33 cellular contexts compared by ENCODE assay signal in genomic region chr2:55030766-55031165, GRCh38.
"Had no signal": no experiment of that assay in that cellular context is flagged by ENCODE, and none has a peak within 500 bp of the region (broad histone marks: within the 10 kb centered on the region; RNA-seq: fewer than 3 reads in every experiment).

No MANE protein-coding gene starts in this region.

- H3K9ac ChIP-seq: parathyroid adenoma had no signal

- H3K27me3 ChIP-seq: adrenal gland, cardiac muscle cell, dorsolateral prefrontal cortex, gastroesophageal sphincter, right atrium auricular region, upper lobe of left lung, vagina had no signal

- H3K9me3 ChIP-seq: adrenal gland, gastroesophageal sphincter, right atrium auricular region, vagina had no signal

- H3K27ac ChIP-seq: adrenal gland, coronary artery, gastroesophageal sphincter, parathyroid adenoma, right atrium auricular region, thoracic aorta, upper lobe of left lung, vagina had no signal

- H3K27me3 Mint-ChIP-seq: activated B cell treated with CpG ODN at 0.5 μM for 24 hours; activated CD8-positive, alpha-beta memory T cell treated with anti-CD3 and anti-CD28 coated beads, Interleukin-2, amount 10 ng/mL, durations not matched to agents 7 days and 5 days; activated CD8-positive, alpha-beta T cell treated with anti-CD3 and anti-CD28 coated beads for 36 hours; activated naive CD8-positive, alpha-beta T cell treated with anti-CD3 and anti-CD28 coated beads for 36 hours; brain; naive thymus-derived CD4-positive, alpha-beta T cell; T-helper 17 cell had no signal

- H3K4me1 ChIP-seq: parathyroid adenoma had no signal

- H3K36me3 ChIP-seq: adrenal gland, cardiac muscle cell, gastroesophageal sphincter, right atrium auricular region, thoracic aorta, upper lobe of left lung, vagina had no signal

- H2AFZ ChIP-seq: parathyroid adenoma had no signal

- ATAC-seq: activated CD8-positive, alpha-beta memory T cell treated with anti-CD3 and anti-CD28 coated beads, Interleukin-2, amount 10 ng/mL, durations not matched to agents 7 days and 5 days; activated CD8-positive, alpha-beta T cell treated with anti-CD3 and anti-CD28 coated beads for 36 hours; activated T-cell treated with anti-CD3 and anti-CD28 coated beads, Interleukin-2, amount 50 U/mL, for 72 hours; gastroesophageal sphincter; naive thymus-derived CD4-positive, alpha-beta T cell; stimulated activated naive CD8-positive, alpha-beta T cell treated with anti-CD3 and anti-CD28 coated beads, Interleukin-15, Interleukin-2, amounts not matched to agents 100 U/mL and 50 U/mL, for 24 hours; T-helper 17 cell had no signal

- DNase-seq: activated B cell treated with CpG ODN at 0.5 μM for 24 hours; activated CD4-positive, alpha-beta T cell treated with anti-CD3 and anti-CD28 coated beads, Interleukin-2, amount 50 U/mL, for 1 hour; activated CD8-positive, alpha-beta memory T cell treated with anti-CD3 and anti-CD28 coated beads, Interleukin-2, amount 10 ng/mL, durations not matched to agents 7 days and 5 days; activated CD8-positive, alpha-beta T cell treated with anti-CD3 and anti-CD28 coated beads for 36 hours; activated effector memory CD4-positive, alpha-beta T cell treated with Interleukin-2 at 50 U/mL for 16 hours; activated naive CD4-positive, alpha-beta T cell treated with Interleukin-2 at 50 U/mL for 16 hours; activated naive CD8-positive, alpha-beta T cell treated with anti-CD3 and anti-CD28 coated beads for 36 hours; activated T-cell treated with anti-CD3 and anti-CD28 coated beads, Interleukin-2, amount 50 U/mL, for 72 hours; adrenal gland; aorta; cerebellar nuclear complex; dorsolateral prefrontal cortex; effector memory CD4-positive, alpha-beta T cell; erythroblast; head of caudate nucleus; hippocampal formation; midbrain; naive thymus-derived CD4-positive, alpha-beta T cell; occipital lobe; stimulated activated CD4-positive, alpha-beta T cell treated with anti-CD3 and anti-CD28 coated beads, Interleukin-12 subunit alpha, Interleukin-12 subunit beta, amount 100 ng/mL, for 4 hours; stimulated activated CD4-positive, alpha-beta T cell treated with anti-CD3 and anti-CD28 coated beads, Interleukin-4, amount 100 ng/mL, for 1 hour; stimulated activated naive CD8-positive, alpha-beta T cell treated with anti-CD3 and anti-CD28 coated beads, Interleukin-15, Interleukin-2, amounts not matched to agents 100 U/mL and 50 U/mL, for 24 hours; T-helper 17 cell; upper lobe of left lung had no signal

- H3K27ac Mint-ChIP-seq: activated B cell treated with CpG ODN at 0.5 μM for 24 hours; activated CD8-positive, alpha-beta memory T cell treated with anti-CD3 and anti-CD28 coated beads, Interleukin-2, amount 10 ng/mL, durations not matched to agents 7 days and 5 days; activated CD8-positive, alpha-beta T cell treated with anti-CD3 and anti-CD28 coated beads for 36 hours; activated naive CD8-positive, alpha-beta T cell treated with anti-CD3 and anti-CD28 coated beads for 36 hours; activated T-cell treated with anti-CD3 and anti-CD28 coated beads, Interleukin-2, amount 50 U/mL, for 72 hours; T-helper 17 cell had no signal

- H3K4me3 ChIP-seq: adrenal gland, cardiac muscle cell, coronary artery, gastroesophageal sphincter, right atrium auricular region, thoracic aorta, upper lobe of left lung, vagina had no signal

- H3K4me3 Mint-ChIP-seq: activated B cell treated with CpG ODN at 0.5 μM for 24 hours; activated CD8-positive, alpha-beta memory T cell treated with anti-CD3 and anti-CD28 coated beads, Interleukin-2, amount 10 ng/mL, durations not matched to agents 7 days and 5 days; activated CD8-positive, alpha-beta T cell treated with anti-CD3 and anti-CD28 coated beads for 36 hours; activated naive CD8-positive, alpha-beta T cell treated with anti-CD3 and anti-CD28 coated beads for 36 hours; activated T-cell treated with anti-CD3 and anti-CD28 coated beads, Interleukin-2, amount 50 U/mL, for 72 hours; neural crest cell; T-helper 17 cell had no signal
